Comparison of ENCODE assay signal across 18 cellular contexts in genomic region chr5:112880219-112880964, GRCh38. TPM values are rescaled to one million over a fixed set of nuclear protein-coding genes. Genes with fewer than 3 reads are reported as not detected.
DNase-seq lines count a peak whose midpoint lies in the region; ATAC-seq and TF ChIP-seq lines count a peak whose summit lies in the region.
"Had no signal": no experiment of that assay in that cellular context is flagged by ENCODE, and none has a peak within 500 bp of the region (broad histone marks: within the 10 kb centered on the region; RNA-seq: fewer than 3 reads in every experiment).

No MANE protein-coding gene starts in this region.

- H3K27me3 Mint-ChIP-seq in activated CD8-positive, alpha-beta memory T cell treated with anti-CD3 and anti-CD28 coated beads, Interleukin-2, amount 10 ng/mL, durations not matched to agents 7 days and 5 days: no peaks in the 10 kb centered on the region
- no peaks in the 10 kb centered on the region for H3K27me3 Mint-ChIP-seq in HFFc6 (ENCODE audit: insufficient read depth)
- no peaks in the 10 kb centered on the region for H3K27me3 Mint-ChIP-seq in chondrocyte (ENCODE audit: low read depth)
- H3K27me3 Mint-ChIP-seq: activated T-helper 17 cell treated with anti-CD3 and anti-CD28 coated beads, Interleukin-2, amount 50 U/mL, for 72 hours had no signal

- no peak for DNase-seq in activated CD8-positive, alpha-beta memory T cell treated with anti-CD3 and anti-CD28 coated beads, Interleukin-2, amount 10 ng/mL, durations not matched to agents 7 days and 5 days
- no peak for DNase-seq in activated CD8-positive, alpha-beta memory T cell treated with anti-CD3 and anti-CD28 coated beads, Interleukin-2, amount 50 U/mL, for 4 hours
- no peak for DNase-seq in HFFc6
- DNase-seq in chondrocyte (ENCODE audit: low spot score): no peak
- peak; percentile 18 for DNase-seq in osteoblast (ENCODE audit: insufficient read length, low spot score, missing footprints)
- DNase-seq in KG1 (lab: John Stamatoyannopoulos, UW): no peak
- DNase-seq in OCI-LY7 (ENCODE audit: low spot score): no peak
- DNase-seq in GM23248: no peak
- DNase-seq: cerebellar nuclear complex, DMS79, mammary epithelial cell, NCI-H146, NCI-H82, PC-9, thyroid gland had no signal

- in situ Hi-C loops in GM23248 (cut with MboI): no loop called here

- peaks cover 39% of the 10 kb centered on the region for H3F3A ChIP-seq in GM23248 (ENCODE audit: insufficient read depth)

- H3K79me2 ChIP-seq in osteoblast (ENCODE audit: insufficient read depth, low read length) (peaks cover 19% of the 10 kb centered on the region), OCI-LY7 (ENCODE audit: insufficient read depth, low read depth, low read length) (no peaks in the 10 kb centered on the region), GM23248 (ENCODE audit: insufficient read depth) (peaks cover 63% of the 10 kb centered on the region)

- peak overlapping the region; percentile 29 for H3K27ac Mint-ChIP-seq in activated CD8-positive, alpha-beta memory T cell treated with anti-CD3 and anti-CD28 coated beads, Interleukin-2, amount 10 ng/mL, durations not matched to agents 7 days and 5 days
- H3K27ac Mint-ChIP-seq in HFFc6: peak overlapping the region; percentile 1; the same call in 1 of the 2 replicates
- H3K27ac Mint-ChIP-seq in chondrocyte (ENCODE audit: unreplicated experiment): peak overlapping the region; percentile 46
- H3K27ac Mint-ChIP-seq: activated T-helper 17 cell treated with anti-CD3 and anti-CD28 coated beads, Interleukin-2, amount 50 U/mL, for 72 hours had no signal

- no peak overlapping the region for H3K4me2 ChIP-seq in osteoblast (ENCODE audit: insufficient read depth, low read length)
- no peak overlapping the region for H3K4me2 ChIP-seq in OCI-LY7 (ENCODE audit: low read length)
- H3K4me2 ChIP-seq in GM23248 (ENCODE audit: unreplicated experiment): no peak overlapping the region
- H3K4me2 ChIP-seq: PC-9 had no signal

- H3K27me3 ChIP-seq in osteoblast (ENCODE audit: insufficient read depth, low read length) (no peaks in the 10 kb centered on the region), GM23248 (replicated peaks; ENCODE audit: insufficient read depth) (no peaks in the 10 kb centered on the region)
- H3K27me3 ChIP-seq: ascending aorta, thyroid gland had no signal

- WGBS in GM23248 (ENCODE audit: low coverage in 1 of 2, low lambda C conversion rate in 2 of 2, missing lambda C conversion rate in 2 of 2), 2 experiments: 59 to 83% methylated on average over 2 of the region's 2 CpGs

- H3K36me3 ChIP-seq in osteoblast (ENCODE audit: insufficient read depth, low read length) (peaks cover 63% of the 10 kb centered on the region), OCI-LY7 (ENCODE audit: insufficient read depth, low read length) (peaks cover 94% of the 10 kb centered on the region), GM23248 (ENCODE audit: low read depth) (peaks cover 38% of the 10 kb centered on the region)

- BruUV-seq in OCI-LY7 (replicated peaks; lab: Mats Ljungman, UMichigan): no TSS peak

- no peaks in the 10 kb centered on the region for H3K9me3 ChIP-seq in osteoblast (ENCODE audit: low read depth, low read length)
- no peaks in the 10 kb centered on the region for H3K9me3 ChIP-seq in OCI-LY7 (ENCODE audit: low read length)
- no peaks in the 10 kb centered on the region for H3K9me3 ChIP-seq in GM23248 (ENCODE audit: low read depth)
- H3K9me3 ChIP-seq: ascending aorta, thyroid gland had no signal

- ATAC-seq in activated CD8-positive, alpha-beta memory T cell treated with anti-CD3 and anti-CD28 coated beads, Interleukin-2, amount 10 ng/mL, durations not matched to agents 7 days and 5 days: no peak
- ATAC-seq: activated T-helper 17 cell treated with anti-CD3 and anti-CD28 coated beads, Interleukin-2, amount 50 U/mL, for 72 hours had no signal

- intact Hi-C loops in OCI-LY7 (cut with micrococcal nuclease; ENCODE audit: unreplicated experiment): no loop called here

- H3K36me3 Mint-ChIP-seq in activated CD8-positive, alpha-beta memory T cell treated with anti-CD3 and anti-CD28 coated beads, Interleukin-2, amount 10 ng/mL, durations not matched to agents 7 days and 5 days: peaks cover 33% of the 10 kb centered on the region
- H3K36me3 Mint-ChIP-seq in HFFc6 (ENCODE audit: low read depth) (peaks cover 16% of the 10 kb centered on the region), chondrocyte (ENCODE audit: low read depth) (peaks cover 26% of the 10 kb centered on the region)

- no peak overlapping the region for H2AFZ ChIP-seq in osteoblast (ENCODE audit: low read length)
- no peak overlapping the region for H2AFZ ChIP-seq in OCI-LY7 (ENCODE audit: low read length)
- no peak overlapping the region for H2AFZ ChIP-seq in GM23248
- H2AFZ ChIP-seq: PC-9 had no signal

- no peaks in the 10 kb centered on the region for H3K9me2 ChIP-seq in OCI-LY7 (ENCODE audit: insufficient read depth, low read length)
- H3K9me2 ChIP-seq in GM23248 (ENCODE audit: insufficient read depth): no peaks in the 10 kb centered on the region

- H3K27ac ChIP-seq in osteoblast (ENCODE audit: low read depth, low read length) (no peak overlapping the region), OCI-LY7 (ENCODE audit: low read depth, low read length, poor library complexity, severe bottlenecking) (no peak overlapping the region), GM23248 (no peak overlapping the region)
- H3K27ac ChIP-seq: ascending aorta, PC-9 had no signal

- CTCF ChIA-PET in activated CD8-positive, alpha-beta memory T cell treated with anti-CD3 and anti-CD28 coated beads, Interleukin-2, amount 10 ng/mL, durations not matched to agents 7 days and 5 days (lab: Charles Lee): interaction anchor here (1.1 kb wide), 2 partner anchors 14 to 32 kb away, joined by 3 to 6 read pairs; no protein-coding TSS in a partner anchor
- CTCF ChIA-PET in OCI-LY7 (lab: Charles Lee; ENCODE audit: unreplicated experiment): no interaction called here

- H3K4me3 ChIP-seq in osteoblast (ENCODE audit: insufficient read depth, low read length) (no peak overlapping the region), OCI-LY7 (ENCODE audit: low read depth, low read length, poor library complexity, severe bottlenecking) (no peak overlapping the region), GM23248 (no peak overlapping the region)
- H3K4me3 ChIP-seq: ascending aorta, PC-9, thyroid gland had no signal

- no peak overlapping the region for H3K4me3 Mint-ChIP-seq in activated CD8-positive, alpha-beta memory T cell treated with anti-CD3 and anti-CD28 coated beads, Interleukin-2, amount 10 ng/mL, durations not matched to agents 7 days and 5 days
- H3K4me3 Mint-ChIP-seq in HFFc6 (no peak overlapping the region), chondrocyte (ENCODE audit: unreplicated experiment) (no peak overlapping the region)
- H3K4me3 Mint-ChIP-seq: activated T-helper 17 cell treated with anti-CD3 and anti-CD28 coated beads, Interleukin-2, amount 50 U/mL, for 72 hours had no signal

- H3K4me1 ChIP-seq in osteoblast (ENCODE audit: insufficient read depth, low read length): peaks cover 5% of the 10 kb centered on the region
- H3K4me1 ChIP-seq in OCI-LY7 (ENCODE audit: insufficient read depth, low read length, poor library complexity, severe bottlenecking): peaks cover 3% of the 10 kb centered on the region
- H3K4me1 ChIP-seq in GM23248 (ENCODE audit: insufficient read depth): no peaks in the 10 kb centered on the region
- H3K4me1 ChIP-seq: ascending aorta had no signal

- TF ChIP-seq CTCF in HFFc6 (IDR thresholded peaks at IDR 0.05) (no peak), chondrocyte (IDR thresholded peaks at IDR 0.05) (no peak), osteoblast (IDR thresholded peaks at IDR 0.05; ENCODE audit: extremely low read depth, low read depth, low read length) (no peak), OCI-LY7 (conservative IDR thresholded peaks at IDR 0.05; ENCODE audit: low read length) (no peak)

- POLR2A ChIA-PET in OCI-LY7 (lab: Charles Lee): interaction anchor here (0.7 to 1.6 kb wide), 5 partner anchors 10 to 177 kb away, joined by 3 to 4 read pairs (median 3); no protein-coding TSS in a partner anchor

- H3K9ac ChIP-seq in GM23248: no peak overlapping the region

- H3K4me1 Mint-ChIP-seq in activated CD8-positive, alpha-beta memory T cell treated with anti-CD3 and anti-CD28 coated beads, Interleukin-2, amount 10 ng/mL, durations not matched to agents 7 days and 5 days: peaks cover 41% of the 10 kb centered on the region
- peaks cover 18% of the 10 kb centered on the region for H3K4me1 Mint-ChIP-seq in HFFc6 (ENCODE audit: low read depth)
- peaks cover 17% of the 10 kb centered on the region for H3K4me1 Mint-ChIP-seq in chondrocyte (ENCODE audit: low read depth)

- no peaks in the 10 kb centered on the region for H4K20me1 ChIP-seq in osteoblast (ENCODE audit: insufficient read depth, low read length)
- no peaks in the 10 kb centered on the region for H4K20me1 ChIP-seq in OCI-LY7 (ENCODE audit: insufficient read depth, low read length)
- H4K20me1 ChIP-seq in GM23248 (ENCODE audit: insufficient read depth): no peaks in the 10 kb centered on the region

- no peaks in the 10 kb centered on the region for H3K9me3 Mint-ChIP-seq in activated CD8-positive, alpha-beta memory T cell treated with anti-CD3 and anti-CD28 coated beads, Interleukin-2, amount 10 ng/mL, durations not matched to agents 7 days and 5 days (ENCODE audit: low read depth)
- H3K9me3 Mint-ChIP-seq in HFFc6: no peaks in the 10 kb centered on the region
- H3K9me3 Mint-ChIP-seq in chondrocyte (ENCODE audit: low read depth): no peaks in the 10 kb centered on the region
- H3K9me3 Mint-ChIP-seq: activated T-helper 17 cell treated with anti-CD3 and anti-CD28 coated beads, Interleukin-2, amount 50 U/mL, for 72 hours; CD14-positive monocyte had no signal

RNA-seq across cellular contexts. Expression of gene SRP19, which starts 19.3 kb away (rescaled TPM):
- total RNA-seq in activated CD8-positive, alpha-beta memory T cell treated with anti-CD3 and anti-CD28 coated beads, Interleukin-2, amount 10 ng/mL, durations not matched to agents 7 days and 5 days: 10 to 100 TPM; 50.1 to 55.9 TPM
- 10 to 100 TPM; 53.8 to 69.5 (median 58.9) TPM for total RNA-seq in HFFc6 (2021; fragmentation: NEBNext Ultra II Directional; extraction: Animal tissue kit (Norgen Biotek cat#: 25700))
- total RNA-seq in chondrocyte: 49.2 to 60.9 TPM (median 55.7 TPM) in 3 replicates
- 55.7 and 59.0 TPM in 2 replicates for total RNA-seq in osteoblast
- 32.9 and 48.1 TPM in 2 replicates for total RNA-seq in OCI-LY7 (2014; rRNA removed; shearing (Covaris generic))
- total RNA-seq in OCI-LY7 (2022): 64.7 and 68.3 TPM in 2 replicates
- 56.0 and 66.6 TPM in 2 replicates for total RNA-seq in GM23248 (2014; rRNA removed; shearing (Covaris generic))
- polyA plus RNA-seq in GM23248 (2016; fragmentation: Nextera tagmentation; extraction: Ambion mirVana): 154 and 158 TPM in 2 replicates

RNA-seq across cellular contexts. Expression of gene REEP5, which starts 41.6 kb away (rescaled TPM):
- total RNA-seq in activated CD8-positive, alpha-beta memory T cell treated with anti-CD3 and anti-CD28 coated beads, Interleukin-2, amount 10 ng/mL, durations not matched to agents 7 days and 5 days: 10 to 100 TPM; 91.0 to 97.0 TPM
- 100 to 1,000 TPM in 4 of 6 experiments, 10 to 100 TPM in 2; 95.9 to 143 (median 107) TPM for total RNA-seq in HFFc6 (2021; fragmentation: NEBNext Ultra II Directional; extraction: Animal tissue kit (Norgen Biotek cat#: 25700))
- total RNA-seq in chondrocyte (75.6 to 89.6 TPM (median 87.6 TPM) in 3 replicates), osteoblast (37.3 and 38.0 TPM in 2 replicates), OCI-LY7 (2022) (29.5 and 32.0 TPM in 2 replicates)
- total RNA-seq in OCI-LY7 (2014; rRNA removed; shearing (Covaris generic)): 20.9 and 25.5 TPM in 2 replicates
- 41.9 and 52.3 TPM in 2 replicates for total RNA-seq in GM23248 (2014; rRNA removed; shearing (Covaris generic))
- polyA plus RNA-seq in GM23248 (2016; fragmentation: Nextera tagmentation; extraction: Ambion mirVana): 227 and 233 TPM in 2 replicates
